1 cellular context compared by ENCODE assay signal in genomic region chrX:40105791-40106676, GRCh38.
TF ChIP-seq lines count a peak whose summit lies in the region.

No MANE protein-coding gene starts in this region.

TF ChIP-seq in HEK293, 187 proteins besides CTCF, POLR2A, EP300 and RAD21 (continued from another document and continues in another):
- TF ChIP-seq HIC1 (tag by site-specific recombination; IDR thresholded peaks at IDR 0.05) (no peak), ZIC2 (tag by site-specific recombination; IDR thresholded peaks at IDR 0.05) (peak; percentile 11; the same call in 1 of the 2 replicates), ZXDB (tag by site-specific recombination; IDR thresholded peaks at IDR 0.05) (no peak), HOXC10 (CRISPR knock-in tag; IDR thresholded peaks at IDR 0.05) (no peak), ZNF658 (tag by site-specific recombination; IDR thresholded peaks at IDR 0.05) (no peak), ZEB2 (tag by site-specific recombination; IDR thresholded peaks at IDR 0.05) (no peak), ZNF169 (tag by site-specific recombination; IDR thresholded peaks at IDR 0.05) (no peak), SETDB1 (IDR thresholded peaks at IDR 0.05; ENCODE audit: insufficient read length, low read length) (no peak), OSR2 (tag by site-specific recombination; IDR thresholded peaks at IDR 0.05) (no peak), PRDM2 (tag by site-specific recombination; IDR thresholded peaks at IDR 0.05; ENCODE audit: borderline replicate concordance) (no peak), ZNF341 (tag by site-specific recombination; IDR thresholded peaks at IDR 0.05; ENCODE audit: low read depth) (no peak), ZNF18 (tag by site-specific recombination; IDR thresholded peaks at IDR 0.05) (no peak), ZSCAN23 (tag by site-specific recombination; IDR thresholded peaks at IDR 0.05) (no peak), EGR2 (tag by site-specific recombination; IDR thresholded peaks at IDR 0.05; ENCODE audit: low read depth) (peak; percentile 84), ZNF449 (tag by site-specific recombination; IDR thresholded peaks at IDR 0.05) (no peak), ZSCAN16 (tag by site-specific recombination; IDR thresholded peaks at IDR 0.05) (no peak), ZNF837 (tag by site-specific recombination; IDR thresholded peaks at IDR 0.05) (no peak), ZNF398 (tag by site-specific recombination; IDR thresholded peaks at IDR 0.05) (peak; percentile 80), YY2 (tag by site-specific recombination; IDR thresholded peaks at IDR 0.05) (no peak), ZNF140 (tag by site-specific recombination; IDR thresholded peaks at IDR 0.05) (no peak), BCL11A (tag by site-specific recombination; IDR thresholded peaks at IDR 0.05; ENCODE audit: low read depth) (0 out of 2 replicates have a peak, but pooled peaks have one; percentile 12), REPIN1 (tag by site-specific recombination; IDR thresholded peaks at IDR 0.05; ENCODE audit: low read depth) (no peak), ZNF707 (tag by site-specific recombination; IDR thresholded peaks at IDR 0.05) (no peak), ZNF544 (tag by site-specific recombination; IDR thresholded peaks at IDR 0.05) (no peak), ZFHX2 (tag by site-specific recombination; conservative IDR thresholded peaks at IDR 0.05) (peak; percentile 85), ZBTB26 (tag by site-specific recombination; optimal IDR thresholded peaks at IDR 0.05) (peak; percentile 22), ZNF785 (tag by site-specific recombination; IDR thresholded peaks at IDR 0.05) (no peak), ZFP37 (tag by site-specific recombination; IDR thresholded peaks at IDR 0.05) (no peak; the same call in 1 of the 2 replicates), FEZF1 (tag by site-specific recombination; IDR thresholded peaks at IDR 0.05) (peak; percentile 41), ZNF112 (tag by site-specific recombination; IDR thresholded peaks at IDR 0.05) (no peak), ZNF391 (tag by site-specific recombination; IDR thresholded peaks at IDR 0.05; ENCODE audit: borderline replicate concordance, low read depth) (no peak), ZNF580 (tag by site-specific recombination; IDR thresholded peaks at IDR 0.05) (no peak), TSHZ1 (tag by site-specific recombination; IDR thresholded peaks at IDR 0.05; ENCODE audit: borderline replicate concordance) (no peak), SCRT2 (tag by site-specific recombination; IDR thresholded peaks at IDR 0.05) (no peak), ZNF157 (tag by site-specific recombination; IDR thresholded peaks at IDR 0.05) (no peak), ZNF830 (tag by site-specific recombination; IDR thresholded peaks at IDR 0.05; ENCODE audit: low read depth) (no peak), ZNF366 (tag by site-specific recombination; conservative IDR thresholded peaks at IDR 0.05) (no peak), ZNF37A (tag by site-specific recombination; IDR thresholded peaks at IDR 0.05) (no peak), ZNF501 (tag by site-specific recombination; IDR thresholded peaks at IDR 0.05) (no peak), WT1 (tag by site-specific recombination; IDR thresholded peaks at IDR 0.05) (0 out of 2 replicates have a peak, but pooled peaks have one; percentile 26), ZNF514 (tag by site-specific recombination; IDR thresholded peaks at IDR 0.05) (no peak), ZNF692 (tag by site-specific recombination; IDR thresholded peaks at IDR 0.05) (no peak), KLF10 (tag by site-specific recombination; IDR thresholded peaks at IDR 0.05) (no peak), ZNF843 (tag by site-specific recombination; IDR thresholded peaks at IDR 0.05) (0 out of 2 replicates have a peak, but pooled peaks have one; percentile 7)
